In the genomic region with DNA sequence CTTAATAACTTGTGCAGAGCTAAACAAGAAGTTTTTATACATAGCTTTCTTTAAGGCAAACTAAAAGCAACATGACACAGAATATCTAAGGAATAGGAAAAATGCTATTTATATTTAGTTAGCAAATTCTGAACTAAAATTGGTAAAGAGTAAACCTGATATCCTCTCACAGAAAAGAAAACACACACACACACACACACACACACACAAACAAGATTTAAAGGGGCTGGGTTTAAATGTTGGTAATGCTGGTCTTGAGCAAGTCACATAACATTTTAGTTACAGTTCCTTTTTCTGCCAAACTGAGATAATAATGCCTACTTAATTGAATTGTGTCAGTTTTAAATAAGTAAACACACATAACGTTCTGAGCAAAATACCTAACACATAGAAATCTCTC, we compare ENCODE assay signal across 28 cellular contexts. TPM values are rescaled to one million over a fixed set of nuclear protein-coding genes. Genes with fewer than 3 reads are reported as not detected.
"Had no signal": no experiment of that assay in that cellular context is flagged by ENCODE, and none has a peak within 500 bp of the region (broad histone marks: within the 10 kb centered on the region; RNA-seq: fewer than 3 reads in every experiment).

No MANE protein-coding gene starts in this region.

- H3K4me1 Mint-ChIP-seq: activated CD4-positive, alpha-beta memory T cell treated with anti-CD3 and anti-CD28 coated beads, Interleukin-2, amount 10 ng/mL, durations not matched to agents 7 days and 5 days; activated naive CD8-positive, alpha-beta T cell treated with anti-CD3 and anti-CD28 coated beads, Interleukin-2, amount 10 ng/mL, durations not matched to agents 7 days and 5 days; activated T-helper 17 cell treated with anti-CD3 and anti-CD28 coated beads, Interleukin-2, amount 50 U/mL, for 72 hours; central memory CD8-positive, alpha-beta T cell; natural killer cell; stimulated activated naive CD8-positive, alpha-beta T cell treated with anti-CD3 and anti-CD28 coated beads, Interleukin-15, amount 100 ng/mL, for 72 hours had no signal

- H3K27me3 ChIP-seq: body of pancreas, colonic mucosa, suprapubic skin had no signal

- H3K27me3 Mint-ChIP-seq: activated CD4-positive, alpha-beta memory T cell treated with anti-CD3 and anti-CD28 coated beads, Interleukin-2, amount 10 ng/mL, durations not matched to agents 7 days and 5 days; activated naive CD8-positive, alpha-beta T cell treated with anti-CD3 and anti-CD28 coated beads, Interleukin-2, amount 10 ng/mL, durations not matched to agents 7 days and 5 days; activated T-helper 17 cell treated with anti-CD3 and anti-CD28 coated beads, Interleukin-2, amount 50 U/mL, for 72 hours; central memory CD8-positive, alpha-beta T cell; stimulated activated naive CD8-positive, alpha-beta T cell treated with anti-CD3 and anti-CD28 coated beads, Interleukin-15, amount 100 ng/mL, for 72 hours had no signal

- H3K27ac Mint-ChIP-seq: activated CD4-positive, alpha-beta memory T cell treated with anti-CD3 and anti-CD28 coated beads, Interleukin-2, amount 10 ng/mL, durations not matched to agents 7 days and 5 days; activated naive CD8-positive, alpha-beta T cell treated with anti-CD3 and anti-CD28 coated beads, Interleukin-2, amount 10 ng/mL, durations not matched to agents 7 days and 5 days; activated T-helper 17 cell treated with anti-CD3 and anti-CD28 coated beads, Interleukin-2, amount 50 U/mL, for 72 hours; natural killer cell; stimulated activated naive CD8-positive, alpha-beta T cell treated with anti-CD3 and anti-CD28 coated beads, Interleukin-15, amount 100 ng/mL, for 72 hours had no signal

- H3K4me3 ChIP-seq: body of pancreas, colonic mucosa, skin epidermis, suprapubic skin had no signal

- H3K4me1 ChIP-seq: body of pancreas, colonic mucosa, suprapubic skin had no signal

- H3K9me3 ChIP-seq: body of pancreas, colonic mucosa, suprapubic skin had no signal

- H3K27ac ChIP-seq: body of pancreas, colonic mucosa, skin epidermis, suprapubic skin had no signal

- H3K9me3 Mint-ChIP-seq: activated naive CD8-positive, alpha-beta T cell treated with anti-CD3 and anti-CD28 coated beads, Interleukin-2, amount 10 ng/mL, durations not matched to agents 7 days and 5 days; activated T-helper 17 cell treated with anti-CD3 and anti-CD28 coated beads, Interleukin-2, amount 50 U/mL, for 72 hours; stimulated activated naive CD8-positive, alpha-beta T cell treated with anti-CD3 and anti-CD28 coated beads, Interleukin-15, amount 100 ng/mL, for 72 hours had no signal

- DNase-seq: activated CD4-positive, alpha-beta memory T cell treated with anti-CD3 and anti-CD28 coated beads, Interleukin-2, amount 10 ng/mL, durations not matched to agents 7 days and 5 days; activated CD4-positive, alpha-beta T cell treated with anti-CD3 and anti-CD28 coated beads for 48 hours; activated CD4-positive, CD25-positive, alpha-beta regulatory T cell; activated naive CD4-positive, alpha-beta T cell treated with Interleukin-2 at 50 U/mL for 16 hours; activated naive CD8-positive, alpha-beta T cell treated with anti-CD3 and anti-CD28 coated beads, Interleukin-2, amount 10 ng/mL, durations not matched to agents 7 days and 5 days; activated T-cell treated with anti-CD3 and anti-CD28 coated beads, Interleukin-2, amount 50 U/mL, for 1 hour; body of pancreas; colonic mucosa; foreskin melanocyte; head of caudate nucleus; mesenchymal stem cell; natural killer cell; occipital lobe; posterior cingulate gyrus; retina; stimulated activated CD4-positive, alpha-beta T cell treated with anti-CD3 and anti-CD28 coated beads, Interleukin-15, amount 100 ng/mL, for 24 hours; stimulated activated CD4-positive, alpha-beta T cell treated with anti-CD3 and anti-CD28 coated beads, Interleukin-4, amount 100 ng/mL, for 1 hour; stimulated activated naive CD8-positive, alpha-beta T cell treated with anti-CD3 and anti-CD28 coated beads, Interleukin-15, amount 100 ng/mL, for 72 hours; T-helper 1 cell; T1000; trophoblast cell had no signal

- H3K36me3 Mint-ChIP-seq: activated naive CD8-positive, alpha-beta T cell treated with anti-CD3 and anti-CD28 coated beads, Interleukin-2, amount 10 ng/mL, durations not matched to agents 7 days and 5 days; natural killer cell had no signal

- H3K4me3 Mint-ChIP-seq: activated CD4-positive, alpha-beta memory T cell treated with anti-CD3 and anti-CD28 coated beads, Interleukin-2, amount 10 ng/mL, durations not matched to agents 7 days and 5 days; activated naive CD8-positive, alpha-beta T cell treated with anti-CD3 and anti-CD28 coated beads, Interleukin-2, amount 10 ng/mL, durations not matched to agents 7 days and 5 days; activated T-helper 17 cell treated with anti-CD3 and anti-CD28 coated beads, Interleukin-2, amount 50 U/mL, for 72 hours; central memory CD8-positive, alpha-beta T cell; natural killer cell; stimulated activated naive CD8-positive, alpha-beta T cell treated with anti-CD3 and anti-CD28 coated beads, Interleukin-15, amount 100 ng/mL, for 72 hours had no signal

- ATAC-seq: activated T-helper 17 cell treated with anti-CD3 and anti-CD28 coated beads, Interleukin-2, amount 50 U/mL, for 72 hours; body of pancreas; natural killer cell; stimulated activated naive CD8-positive, alpha-beta T cell treated with anti-CD3 and anti-CD28 coated beads, Interleukin-15, amount 100 ng/mL, for 72 hours had no signal

- H3K36me3 ChIP-seq: colonic mucosa, suprapubic skin had no signal

RNA-seq across cellular contexts. Expression of a gene that starts 1.6 kb away (rescaled TPM):
- total RNA-seq: activated CD4-positive, alpha-beta memory T cell treated with anti-CD3 and anti-CD28 coated beads, Interleukin-2, amount 10 ng/mL, durations not matched to agents 7 days and 5 days; activated naive CD8-positive, alpha-beta T cell treated with anti-CD3 and anti-CD28 coated beads, Interleukin-2, amount 10 ng/mL, durations not matched to agents 7 days and 5 days; activated T-helper 17 cell treated with anti-CD3 and anti-CD28 coated beads, Interleukin-2, amount 50 U/mL, for 72 hours; body of pancreas; colonic mucosa; epithelial cell of proximal tubule; fibroblast of lung; kidney epithelial cell; natural killer cell; suprapubic skin had no signal
- polyA plus RNA-seq: fibroblast of lung had no signal
